Comparison of ENCODE assay signal across 8 cellular contexts in the genomic region with DNA sequence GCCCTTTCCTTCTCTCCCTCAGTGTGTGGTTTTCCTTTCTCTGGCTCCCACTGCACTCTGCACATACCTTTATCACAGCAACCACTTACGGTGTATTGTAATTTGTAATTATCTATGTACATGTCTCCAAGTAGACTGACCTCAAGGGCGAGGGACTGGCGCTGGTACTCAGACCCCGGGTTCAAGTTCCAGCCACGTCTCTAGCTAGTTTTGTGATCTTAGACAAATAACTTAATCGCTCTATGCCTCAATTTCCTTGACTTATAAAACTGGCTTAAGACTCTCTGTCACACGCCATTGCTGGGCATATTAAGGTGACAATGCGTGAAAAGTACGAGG. TPM values are rescaled to one million over a fixed set of nuclear protein-coding genes. Genes with fewer than 3 reads are reported as not detected.
DNase-seq lines count a peak whose midpoint lies in the region; ATAC-seq lines count a peak whose summit lies in the region.

No MANE protein-coding gene starts in this region.

- no peaks in the 10 kb centered on the region for H3K9me3 Mint-ChIP-seq in T-helper 1 cell treated with Interleukin-12 subunit alpha and Interleukin-12 subunit beta and Interleukin-4 antibody, amounts not matched to agents 30 μg/mL and 1 μg/mL, for 36 hours
- H3K9me3 Mint-ChIP-seq in activated T-helper 17 cell treated with anti-CD3 and anti-CD28 coated beads, Interleukin-2, amount 50 U/mL, for 72 hours = no peaks in the 10 kb centered on the region
- H3K9me3 Mint-ChIP-seq in immature natural killer cell = no peaks in the 10 kb centered on the region

- peak overlapping the region; percentile 89 for H3K27ac Mint-ChIP-seq in T-helper 1 cell treated with Interleukin-12 subunit alpha and Interleukin-12 subunit beta and Interleukin-4 antibody, amounts not matched to agents 30 μg/mL and 1 μg/mL, for 36 hours
- H3K27ac Mint-ChIP-seq in activated T-helper 17 cell treated with anti-CD3 and anti-CD28 coated beads, Interleukin-2, amount 50 U/mL, for 72 hours = peak overlapping the region; percentile 98
- H3K27ac Mint-ChIP-seq in immature natural killer cell = peak overlapping the region; percentile 88 to 96 (median 93)

- peaks cover 15% of the 10 kb centered on the region for H3K4me1 ChIP-seq in stomach smooth muscle (ENCODE audit: control insufficient read depth, insufficient read depth, low read length)

- DNase-seq in T-helper 1 cell (no peak), immature natural killer cell (no peak), NCI-H524 (lab: John Stamatoyannopoulos, UW) (no peak), superior temporal gyrus (ENCODE audit: extremely low spot score) (no peak)

- no peak for ATAC-seq in activated T-helper 17 cell treated with anti-CD3 and anti-CD28 coated beads, Interleukin-2, amount 50 U/mL, for 72 hours (replicated peaks)
- no peak for ATAC-seq in HG02970 (IDR thresholded peaks at IDR 0.05; ENCODE audit: low FRiP score, unreplicated experiment)

- peak overlapping the region; percentile 97 for H3K27ac ChIP-seq in stomach smooth muscle (ENCODE audit: low read length)

- no peaks in the 10 kb centered on the region for H3K27me3 Mint-ChIP-seq in T-helper 1 cell treated with Interleukin-12 subunit alpha and Interleukin-12 subunit beta and Interleukin-4 antibody, amounts not matched to agents 30 μg/mL and 1 μg/mL, for 36 hours (ENCODE audit: low read depth)
- no peaks in the 10 kb centered on the region for H3K27me3 Mint-ChIP-seq in activated T-helper 17 cell treated with anti-CD3 and anti-CD28 coated beads, Interleukin-2, amount 50 U/mL, for 72 hours
- H3K27me3 Mint-ChIP-seq in immature natural killer cell (ENCODE audit: low read depth in 3 of 3) = peaks cover 10 to 23% (median 12%) of the 10 kb centered on the region in 3 donors

- no peaks in the 10 kb centered on the region for H3K36me3 ChIP-seq in stomach smooth muscle (ENCODE audit: control insufficient read depth in 2 of 2, insufficient read depth in 2 of 2, low read length in 2 of 2)

- H3K4me3 Mint-ChIP-seq in T-helper 1 cell treated with Interleukin-12 subunit alpha and Interleukin-12 subunit beta and Interleukin-4 antibody, amounts not matched to agents 30 μg/mL and 1 μg/mL, for 36 hours = peak overlapping the region; percentile 82
- peak overlapping the region; percentile 93 for H3K4me3 Mint-ChIP-seq in activated T-helper 17 cell treated with anti-CD3 and anti-CD28 coated beads, Interleukin-2, amount 50 U/mL, for 72 hours
- peak overlapping the region; percentile 78 to 94 (median 85) for H3K4me3 Mint-ChIP-seq in immature natural killer cell

- peaks cover 21% of the 10 kb centered on the region for H3K4me1 Mint-ChIP-seq in T-helper 1 cell treated with Interleukin-12 subunit alpha and Interleukin-12 subunit beta and Interleukin-4 antibody, amounts not matched to agents 30 μg/mL and 1 μg/mL, for 36 hours (ENCODE audit: low read depth)
- H3K4me1 Mint-ChIP-seq in activated T-helper 17 cell treated with anti-CD3 and anti-CD28 coated beads, Interleukin-2, amount 50 U/mL, for 72 hours = peaks cover 14% of the 10 kb centered on the region
- peaks cover 50 to 56% of the 10 kb centered on the region in 2 donors for H3K4me1 Mint-ChIP-seq in immature natural killer cell

- H3K36me3 Mint-ChIP-seq in T-helper 1 cell treated with Interleukin-12 subunit alpha and Interleukin-12 subunit beta and Interleukin-4 antibody, amounts not matched to agents 30 μg/mL and 1 μg/mL, for 36 hours (ENCODE audit: low read depth) = peaks cover 7% of the 10 kb centered on the region
- peaks cover 11% of the 10 kb centered on the region for H3K36me3 Mint-ChIP-seq in activated T-helper 17 cell treated with anti-CD3 and anti-CD28 coated beads, Interleukin-2, amount 50 U/mL, for 72 hours (ENCODE audit: low read depth)
- H3K36me3 Mint-ChIP-seq in immature natural killer cell = no peaks in the 10 kb centered on the region

- H3K9me3 ChIP-seq in stomach smooth muscle (ENCODE audit: control insufficient read depth in 2 of 2, low read length in 2 of 2) = no peaks in the 10 kb centered on the region

- peak overlapping the region; percentile 73 to 98 for H3K4me3 ChIP-seq in stomach smooth muscle (ENCODE audit: low read length in 2 of 2)

- H3K27me3 ChIP-seq in stomach smooth muscle (ENCODE audit: control insufficient read depth in 1 of 2, insufficient read depth in 2 of 2, low read length in 2 of 2) = no peaks in the 10 kb centered on the region

- H3K9ac ChIP-seq in stomach smooth muscle (ENCODE audit: low read length in 2 of 2) = peak overlapping the region; percentile 51 to 60

RNA-seq across cellular contexts. Expression of gene SENP2, which starts 0.6 kb away (rescaled TPM):
- 10 to 100 TPM; 31.2 to 42.4 TPM for total RNA-seq in activated T-helper 17 cell treated with anti-CD3 and anti-CD28 coated beads, Interleukin-2, amount 50 U/mL, for 72 hours
- polyA plus RNA-seq in immature natural killer cell = 10 to 100 TPM; 11.8 to 15.0 (median 13.1) TPM

RNA-seq across cellular contexts. Expression of gene LIPH, which starts 33.1 kb away (rescaled TPM):
- under 1 TPM in 1 of 2 donors, not detected in 1; 0.65 TPM for total RNA-seq in activated T-helper 17 cell treated with anti-CD3 and anti-CD28 coated beads, Interleukin-2, amount 50 U/mL, for 72 hours
- polyA plus RNA-seq in immature natural killer cell = under 1 TPM; 0.38 to 0.97 (median 0.45) TPM
